In the genomic region with DNA sequence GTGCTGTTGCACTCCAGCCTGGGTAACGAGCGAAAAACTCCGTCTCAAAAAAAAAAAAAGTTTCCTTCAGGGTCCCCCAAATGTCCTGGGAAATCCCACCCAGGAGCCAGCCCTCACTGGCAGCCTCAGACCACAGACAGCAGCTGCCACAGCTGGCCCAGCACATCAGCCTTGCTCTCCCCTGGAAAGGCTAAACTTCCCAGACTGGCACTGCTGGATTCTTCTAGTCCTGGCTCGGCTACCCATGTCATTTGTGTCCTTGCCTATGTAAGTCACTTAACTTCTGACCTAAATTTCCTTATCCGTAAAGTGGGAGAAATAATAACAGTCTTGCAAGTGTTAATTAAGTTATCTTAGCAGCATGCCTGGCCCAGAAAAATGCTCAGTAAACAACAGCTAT, we compare ENCODE assay signal across 16 cellular contexts. TPM values are rescaled to one million over a fixed set of nuclear protein-coding genes. Genes with fewer than 3 reads are reported as not detected.
DNase-seq lines count a peak whose midpoint lies in the region; TF ChIP-seq lines count a peak whose summit lies in the region.
"Had no signal": no experiment of that assay in that cellular context is flagged by ENCODE, and none has a peak within 500 bp of the region (broad histone marks: within the 10 kb centered on the region; RNA-seq: fewer than 3 reads in every experiment).

No MANE protein-coding gene starts in this region.

- H3K27me3 ChIP-seq in skeletal muscle satellite cell (ENCODE audit: control insufficient read depth, insufficient read depth, low read length): peaks cover 3% of the 10 kb centered on the region
- H3K27me3 ChIP-seq: BLaER1 treated with 17β-estradiol and CSF1 and Interleukin-3, amounts not matched to agents 10 nM and 100 nM had no signal

- peak overlapping the region; percentile 73; the same call in 1 of the 2 replicates for H3K27ac ChIP-seq in VCaP
- H3K27ac ChIP-seq: BLaER1 treated with 17β-estradiol and CSF1 and Interleukin-3, amounts not matched to agents 10 nM and 100 nM had no signal

- H3K4me1 ChIP-seq in skeletal muscle satellite cell (ENCODE audit: control insufficient read depth, insufficient read depth, low read length): peaks cover 7% of the 10 kb centered on the region

- H3K9ac ChIP-seq in skeletal muscle satellite cell (ENCODE audit: low read depth, low read length): no peak overlapping the region
- H3K9ac ChIP-seq: BLaER1 treated with 17β-estradiol and CSF1 and Interleukin-3, amounts not matched to agents 10 nM and 100 nM had no signal

- no peaks in the 10 kb centered on the region for H3K36me3 ChIP-seq in skeletal muscle satellite cell (ENCODE audit: insufficient read depth, low read length)
- H3K36me3 ChIP-seq: BLaER1 treated with 17β-estradiol and CSF1 and Interleukin-3, amounts not matched to agents 10 nM and 100 nM had no signal

- TF ChIP-seq CTCF in VCaP (conservative IDR thresholded peaks at IDR 0.05): no peak

- H3K9me3 ChIP-seq in skeletal muscle satellite cell (replicated peaks; ENCODE audit: low read length): no peaks in the 10 kb centered on the region
- H3K9me3 ChIP-seq: BLaER1 treated with 17β-estradiol and CSF1 and Interleukin-3, amounts not matched to agents 10 nM and 100 nM had no signal

- DNase-seq in NCI-H69 (lab: John Stamatoyannopoulos, UW) (peak; percentile 38), myocyte (ENCODE audit: low read depth) (peak; percentile 45), COLO668 (lab: John Stamatoyannopoulos, UW; ENCODE audit: unreplicated experiment) (no peak), SW480 (ENCODE audit: low spot score) (no peak)
- no peak for DNase-seq in stimulated activated naive CD4-positive, alpha-beta T cell (lab: John Stamatoyannopoulos, UW)
- DNase-seq: CD8-positive, alpha-beta T cell; COR-L47; DMS 273 treated with DMSO at 0.1 percent for 48 hours; DMS53; DND-41; EL; H9 had no signal

- H3K4me3 ChIP-seq in skeletal muscle satellite cell (ENCODE audit: low read length): no peak overlapping the region
- H3K4me3 ChIP-seq: BLaER1 treated with 17β-estradiol and CSF1 and Interleukin-3, amounts not matched to agents 10 nM and 100 nM; GM12878 had no signal

- H3K4me2 ChIP-seq in skeletal muscle satellite cell (ENCODE audit: low read length): peak overlapping the region; percentile 4

RNA-seq across cellular contexts. Expression of gene PRRC2B, which starts 8.6 kb away (rescaled TPM):
- total RNA-seq in myocyte: 83.5 and 84.8 TPM in 2 replicates
- polyA plus RNA-seq in myocyte (2012): 91.1 TPM
- 51.7 and 54.2 TPM in 2 replicates for total RNA-seq in skeletal muscle satellite cell (2012; rRNA removed)

Comparison
In these comparisons a context has a peak if more than half of its experiments do, and no peak if none do; other contexts are left out.
1. DNase-seq: peak in NCI-H69 (single experiment) and myocyte (single experiment); none in COLO668 (single experiment), stimulated activated naive CD4-positive, alpha-beta T cell (0 of 6) and SW480 (single experiment).